In genomic region chr20:33076662-33077398, GRCh38 we compare ENCODE assay signal across 10 cellular contexts. TPM values are rescaled to one million over a fixed set of nuclear protein-coding genes. Genes with fewer than 3 reads are reported as not detected.
DNase-seq lines count a peak whose midpoint lies in the region; ATAC-seq and TF ChIP-seq lines count a peak whose summit lies in the region.
"Had no signal": no experiment of that assay in that cellular context is flagged by ENCODE, and none has a peak within 500 bp of the region (broad histone marks: within the 10 kb centered on the region; RNA-seq: fewer than 3 reads in every experiment).

No MANE protein-coding gene starts in this region.

- H3K79me2 ChIP-seq in DND-41 (ENCODE audit: insufficient read depth, low read length): no peaks in the 10 kb centered on the region

- peaks cover 5% of the 10 kb centered on the region for H3K9me3 Mint-ChIP-seq in WTC11
- peaks cover 5% of the 10 kb centered on the region for H3K9me3 Mint-ChIP-seq in stimulated activated memory B cell treated with anti-CD40 and anti-IgM and Interleukin-4, amounts not matched to agents 10 μg/mL and 1 μg/mL and 100 μg/mL, for 72 hours
- H3K9me3 Mint-ChIP-seq in natural killer cell: no peaks in the 10 kb centered on the region
- H3K9me3 Mint-ChIP-seq: activated T-cell treated with anti-CD3 and anti-CD28 coated beads, Interleukin-2, amount 50 U/mL, for 72 hours; nephron progenitor cell had no signal

- 69% methylated on average over 6 of the region's 6 CpGs for WGBS in liver
- WGBS in esophagus muscularis mucosa: 62% methylated on average over 6 of the region's 6 CpGs

- TF ChIP-seq CTCF in DND-41 (IDR thresholded peaks at IDR 0.05; ENCODE audit: borderline replicate concordance, extremely low read depth, low read length, poor library complexity, severe bottlenecking) (peak; percentile 67), HL-60 (IDR thresholded peaks at IDR 0.05; ENCODE audit: insufficient read depth, low read length) (peak; percentile 30), WTC11 (IDR thresholded peaks at IDR 0.05) (peak; percentile 47), liver (IDR thresholded peaks at IDR 0.05; ENCODE audit: low read depth, low read length, missing input control) (peak; percentile 25), natural killer cell (IDR thresholded peaks at IDR 0.05) (no peak), esophagus muscularis mucosa (IDR thresholded peaks at IDR 0.05) (no peak)

- TF ChIP-seq POLR2A in esophagus muscularis mucosa (IDR thresholded peaks at IDR 0.05; ENCODE audit: low read depth): no peak

- no peak overlapping the region for H3K4me2 ChIP-seq in DND-41 (ENCODE audit: insufficient read depth, low read length)

- H3K36me3 Mint-ChIP-seq in WTC11 (no peaks in the 10 kb centered on the region), natural killer cell (no peaks in the 10 kb centered on the region)
- no peaks in the 10 kb centered on the region for H3K36me3 Mint-ChIP-seq in stimulated activated memory B cell treated with anti-CD40 and anti-IgM and Interleukin-4, amounts not matched to agents 10 μg/mL and 1 μg/mL and 100 μg/mL, for 72 hours

- H3K4me3 Mint-ChIP-seq in WTC11: no peak overlapping the region
- H3K4me3 Mint-ChIP-seq in stimulated activated memory B cell treated with anti-CD40 and anti-IgM and Interleukin-4, amounts not matched to agents 10 μg/mL and 1 μg/mL and 100 μg/mL, for 72 hours: no peak overlapping the region
- no peak overlapping the region for H3K4me3 Mint-ChIP-seq in natural killer cell
- H3K4me3 Mint-ChIP-seq: activated T-cell treated with anti-CD3 and anti-CD28 coated beads, Interleukin-2, amount 50 U/mL, for 72 hours; nephron progenitor cell had no signal

- H3K27me3 ChIP-seq in DND-41 (ENCODE audit: insufficient read depth, low read length, poor library complexity): no peaks in the 10 kb centered on the region
- H3K27me3 ChIP-seq in HL-60 (ENCODE audit: insufficient read depth, poor library complexity, severe bottlenecking): no peaks in the 10 kb centered on the region
- no peaks in the 10 kb centered on the region for H3K27me3 ChIP-seq in liver (ENCODE audit: control insufficient read depth in 4 of 4, insufficient read depth in 4 of 4, low read length in 3 of 4)
- H3K27me3 ChIP-seq in esophagus muscularis mucosa: peaks cover 0 to 39% (median 0%) of the 10 kb centered on the region in 4 donors

- intact Hi-C loops in natural killer cell (cut with micrococcal nuclease) (no loop called here), esophagus muscularis mucosa (cut with DNase I) (no loop called here)

- H3K9me3 ChIP-seq in DND-41 (ENCODE audit: insufficient read depth, low read length, severe bottlenecking): no peaks in the 10 kb centered on the region
- H3K9me3 ChIP-seq in liver (ENCODE audit: control insufficient read depth in 4 of 4, low read length in 3 of 4): no peaks in the 10 kb centered on the region
- H3K9me3 ChIP-seq in esophagus muscularis mucosa: no peaks in the 10 kb centered on the region

- no peak overlapping the region for H2AFZ ChIP-seq in DND-41 (ENCODE audit: low read depth, low read length)

- TF ChIP-seq RAD21 in liver (IDR thresholded peaks at IDR 0.05): no peak

- H3K36me3 ChIP-seq in DND-41 (ENCODE audit: insufficient read depth, low read length) (no peaks in the 10 kb centered on the region), liver (ENCODE audit: control insufficient read depth in 4 of 4, insufficient read depth in 3 of 4, low read depth in 1 of 4, low read length in 3 of 4) (no peaks in the 10 kb centered on the region), esophagus muscularis mucosa (no peaks in the 10 kb centered on the region)

- H3K4me1 Mint-ChIP-seq in WTC11 (no peaks in the 10 kb centered on the region), natural killer cell (no peaks in the 10 kb centered on the region)
- H3K4me1 Mint-ChIP-seq in stimulated activated memory B cell treated with anti-CD40 and anti-IgM and Interleukin-4, amounts not matched to agents 10 μg/mL and 1 μg/mL and 100 μg/mL, for 72 hours: no peaks in the 10 kb centered on the region

- no peaks in the 10 kb centered on the region; the same call in 1 of the 2 replicates for H3K27me3 Mint-ChIP-seq in WTC11 (ENCODE audit: low read depth)
- H3K27me3 Mint-ChIP-seq in stimulated activated memory B cell treated with anti-CD40 and anti-IgM and Interleukin-4, amounts not matched to agents 10 μg/mL and 1 μg/mL and 100 μg/mL, for 72 hours: peaks cover 13% of the 10 kb centered on the region
- peaks cover 0 to 2% of the 10 kb centered on the region in 2 donors for H3K27me3 Mint-ChIP-seq in natural killer cell (ENCODE audit: low read depth in 2 of 2)

- H3K4me1 ChIP-seq in DND-41 (ENCODE audit: insufficient read depth, low read length) (no peaks in the 10 kb centered on the region), liver (ENCODE audit: control insufficient read depth in 4 of 4, insufficient read depth in 4 of 4, low read length in 3 of 4) (no peaks in the 10 kb centered on the region), esophagus muscularis mucosa (no peaks in the 10 kb centered on the region)

- CTCF ChIA-PET in WTC11 (lab: Charles Lee): interaction anchor here (1.2 to 1.7 kb wide), 4 partner anchors 9 to 174 kb away, joined by 3 to 8 read pairs (median 4); no protein-coding TSS in a partner anchor

- peak; percentile 24 for DNase-seq in DND-41
- DNase-seq in HL-60 (ENCODE audit: low read depth in 1 of 2, low spot score in 1 of 2): peak in 1 of 2 experiments; percentile 7
- DNase-seq in WTC11 (ENCODE audit: low spot score): no peak
- DNase-seq in activated gamma-delta T cell (lab: John Stamatoyannopoulos, UW): no peak
- no peak for DNase-seq in natural killer cell
- DNase-seq in esophagus muscularis mucosa (ENCODE audit: extremely low spot score): no peak
- DNase-seq: nephron progenitor cell had no signal

- POLR2A ChIA-PET in WTC11 (lab: Charles Lee): no interaction called here

- H3K27ac Mint-ChIP-seq in WTC11: no peak overlapping the region
- no peak overlapping the region for H3K27ac Mint-ChIP-seq in stimulated activated memory B cell treated with anti-CD40 and anti-IgM and Interleukin-4, amounts not matched to agents 10 μg/mL and 1 μg/mL and 100 μg/mL, for 72 hours
- H3K27ac Mint-ChIP-seq in natural killer cell: no peak overlapping the region
- H3K27ac Mint-ChIP-seq: activated T-cell treated with anti-CD3 and anti-CD28 coated beads, Interleukin-2, amount 50 U/mL, for 72 hours; nephron progenitor cell had no signal

- H3K9ac ChIP-seq in DND-41 (ENCODE audit: low read depth, low read length) (no peak overlapping the region), liver (ENCODE audit: low read depth in 1 of 2, low read length in 2 of 2) (no peak overlapping the region)

- no peaks in the 10 kb centered on the region for H4K20me1 ChIP-seq in DND-41 (ENCODE audit: insufficient read depth, low read length)

- H3K27ac ChIP-seq in DND-41 (ENCODE audit: low read length) (no peak overlapping the region), HL-60 (replicated peaks) (no peak overlapping the region), liver (ENCODE audit: low read depth in 1 of 2, low read length in 2 of 2) (no peak overlapping the region), esophagus muscularis mucosa (replicated peaks in 1 of 4) (no peak overlapping the region)

- H3K4me3 ChIP-seq in DND-41 (ENCODE audit: low read depth in 1 of 2, low read length in 2 of 2): no peak overlapping the region
- no peak overlapping the region for H3K4me3 ChIP-seq in HL-60 (replicated peaks; ENCODE audit: insufficient read depth, low read length)
- H3K4me3 ChIP-seq in liver (ENCODE audit: low read depth in 1 of 3, low read length in 3 of 3): no peak overlapping the region
- H3K4me3 ChIP-seq in esophagus muscularis mucosa: no peak overlapping the region

- no peak for TF ChIP-seq EP300 in esophagus muscularis mucosa (IDR thresholded peaks at IDR 0.05)

- ATAC-seq in DND-41 (ENCODE audit: insufficient read depth, low read depth) (peak; percentile 68; the same call in 2 of the 3 replicates), WTC11 (peak; percentile 82), natural killer cell (no peak)
- no peak for ATAC-seq in stimulated activated memory B cell treated with anti-CD40 and anti-IgM and Interleukin-4, amounts not matched to agents 10 μg/mL and 1 μg/mL and 100 μg/mL, for 72 hours

TF ChIP-seq in WTC11, 78 proteins besides CTCF, POLR2A, EP300 and RAD21 (continues in another document):
- TF ChIP-seq E2F1 (CRISPR knock-in tag; IDR thresholded peaks at IDR 0.05) (no peak), TEAD1 (CRISPR knock-in tag; IDR thresholded peaks at IDR 0.05) (no peak), FOXJ3 (CRISPR knock-in tag; IDR thresholded peaks at IDR 0.05; ENCODE audit: borderline replicate concordance) (no peak), CBFB (CRISPR knock-in tag; IDR thresholded peaks at IDR 0.05; ENCODE audit: low read depth) (no peak)

TF ChIP-seq in liver, 16 proteins besides CTCF, POLR2A, EP300 and RAD21 (continues in another document):
- TF ChIP-seq YY1 (IDR thresholded peaks at IDR 0.05): no peak
- TF ChIP-seq MAX (IDR thresholded peaks at IDR 0.05): no peak
- no peak for TF ChIP-seq TAF1 (conservative IDR thresholded peaks at IDR 0.05)
- no peak for TF ChIP-seq NR2F2 (IDR thresholded peaks at IDR 0.05)
- TF ChIP-seq ZBTB33 (IDR thresholded peaks at IDR 0.05): no peak
- no peak for TF ChIP-seq FOXA2 (IDR thresholded peaks at IDR 0.05)

RNA-seq across cellular contexts. Expression of gene BPIFB4, which starts 2.6 kb away (rescaled TPM):
- total RNA-seq in WTC11 (2021) (not detected in 3 replicates), liver (not detected), natural killer cell (not detected), esophagus muscularis mucosa (not detected)
- under 1 TPM in 1 of 2 donors, not detected in 1; 0.16 TPM for polyA plus RNA-seq in liver
- total RNA-seq: activated T-cell treated with anti-CD3 and anti-CD28 coated beads, Interleukin-2, amount 50 U/mL, for 72 hours had no signal

RNA-seq across cellular contexts. Expression of gene BPIFB3, which starts 23.1 kb away (rescaled TPM):
- total RNA-seq in WTC11 (2021) (not detected in 3 replicates), liver (not detected), natural killer cell (not detected), esophagus muscularis mucosa (not detected)
- not detected for polyA plus RNA-seq in liver
- total RNA-seq: activated T-cell treated with anti-CD3 and anti-CD28 coated beads, Interleukin-2, amount 50 U/mL, for 72 hours had no signal

RNA-seq across cellular contexts. Expression of gene BPIFB6, which starts 45.4 kb away (rescaled TPM):
- total RNA-seq in WTC11 (2021) (not detected in 3 replicates), liver (not detected), natural killer cell (not detected), esophagus muscularis mucosa (not detected)
- not detected for polyA plus RNA-seq in liver
- total RNA-seq: activated T-cell treated with anti-CD3 and anti-CD28 coated beads, Interleukin-2, amount 50 U/mL, for 72 hours had no signal

Comparison
In these comparisons a context has a peak if more than half of its experiments do, and no peak if none do; other contexts are left out.
1. ATAC-seq: peak in DND-41 (single experiment) and WTC11 (single experiment); none in stimulated activated memory B cell treated with anti-CD40 and anti-IgM and Interleukin-4, amounts not matched to agents 10 μg/mL and 1 μg/mL and 100 μg/mL, for 72 hours (single experiment) and natural killer cell (0 of 3).
2. CTCF ChIP-seq: peak in DND-41 (single experiment), HL-60 (single experiment), WTC11 (single experiment) and liver (single experiment); none in natural killer cell (single experiment) and esophagus muscularis mucosa (0 of 3).